8 cellular contexts compared by ENCODE assay signal in genomic region chr21:46229923-46230260, GRCh38. TPM values are rescaled to one million over a fixed set of nuclear protein-coding genes. Genes with fewer than 3 reads are reported as not detected.
A peak's percentile ranks its signal among the peaks of the same experiment; 100 is the strongest.
DNase-seq lines count a peak whose midpoint lies in the region; ATAC-seq and TF ChIP-seq lines count a peak whose summit lies in the region.

No MANE protein-coding gene starts in this region.

- H3K9ac ChIP-seq in HUES48 (ENCODE audit: low read depth, low read length) (no peak overlapping the region), muscle layer of colon (ENCODE audit: low read length) (no peak overlapping the region)

- POLR2A ChIA-PET in MCF 10A (lab: Yijun Ruan, JAX): interaction anchor here (0.9 to 1.8 kb wide), 7 partner anchors 11 to 88 kb away, joined by 3 to 9 read pairs (median 3); partner anchors contain the start of gene MCM3AP

- H3K4me3 ChIP-seq in ACC112 (ENCODE audit: low read depth, low read length) (peak overlapping the region; percentile 94), HUES48 (ENCODE audit: low read depth, low read length) (peak overlapping the region; percentile 70), muscle layer of colon (ENCODE audit: low read depth in 1 of 2, low read length in 2 of 2) (peak overlapping the region in 1 of 2 donors; percentile 46)

- BruUV-seq in MCF 10A (replicated peaks; lab: Mats Ljungman, UMichigan): TSS peak; percentile 19

- H3K9me3 ChIP-seq in HUES48 (ENCODE audit: control insufficient read depth, insufficient read depth, low read length) (peaks cover 24% of the 10 kb centered on the region), muscle layer of colon (ENCODE audit: low read length) (no peaks in the 10 kb centered on the region)

- H3K9me3 Mint-ChIP-seq in MCF 10A (ENCODE audit: unreplicated experiment): no peaks in the 10 kb centered on the region

- DNase-seq in MCF 10A (ENCODE audit: unreplicated experiment) (no peak), SIG-M5 treated with dmso at 0.1 percent for 504 hours (lab: John Stamatoyannopoulos, UW; ENCODE audit: unreplicated experiment) (no peak), MV-4-11 (lab: John Stamatoyannopoulos, UW) (no peak), globus pallidus (ENCODE audit: low spot score) (no peak)

- H3K4me1 ChIP-seq in ACC112 (ENCODE audit: control insufficient read depth, insufficient read depth, low read length, unreplicated experiment) (peaks cover 24% of the 10 kb centered on the region), HUES48 (ENCODE audit: control insufficient read depth, insufficient read depth, low read length) (peaks cover 13% of the 10 kb centered on the region; the same call in 1 of the 2 replicates), muscle layer of colon (ENCODE audit: insufficient read depth, low read length) (peaks cover 24% of the 10 kb centered on the region)

- intact Hi-C loops in MCF 10A (cut with micrococcal nuclease): no loop called here

- H3K36me3 Mint-ChIP-seq in MCF 10A (ENCODE audit: insufficient read depth, unreplicated experiment): peaks cover 26% of the 10 kb centered on the region

- peak overlapping the region; percentile 87 for H3K4me3 Mint-ChIP-seq in MCF 10A (ENCODE audit: unreplicated experiment)

- H2AFZ ChIP-seq in ACC112 (ENCODE audit: low read length, unreplicated experiment): no peak overlapping the region

- H3K79me2 ChIP-seq in ACC112 (ENCODE audit: control insufficient read depth, insufficient read depth, low read length, unreplicated experiment): peaks cover 26% of the 10 kb centered on the region

- H3K27me3 ChIP-seq in ACC112 (ENCODE audit: insufficient read depth, low read length) (no peaks in the 10 kb centered on the region), HUES48 (ENCODE audit: control insufficient read depth, insufficient read depth, low read length) (peaks cover 4% of the 10 kb centered on the region; the same call in 1 of the 2 replicates), muscle layer of colon (ENCODE audit: control insufficient read depth in 1 of 2, insufficient read depth in 2 of 2, low read length in 2 of 2) (no peaks in the 10 kb centered on the region)

- peaks cover 23% of the 10 kb centered on the region for H3K36me3 ChIP-seq in ACC112 (ENCODE audit: insufficient read depth, low read length)
- H3K36me3 ChIP-seq in HUES48 (ENCODE audit: control insufficient read depth, insufficient read depth, low read length): peaks cover 43% of the 10 kb centered on the region
- H3K36me3 ChIP-seq in muscle layer of colon (ENCODE audit: insufficient read depth, low read length): peaks cover 12% of the 10 kb centered on the region

- peak overlapping the region; percentile 61 for H3K27ac Mint-ChIP-seq in MCF 10A (ENCODE audit: low read depth, unreplicated experiment)

- CTCF ChIA-PET in MCF 10A (lab: Yijun Ruan, JAX): interaction anchor here (0.6 to 1.7 kb wide), 7 partner anchors 11 to 87 kb away, joined by 3 to 6 read pairs (median 4); no protein-coding TSS in a partner anchor

- TF ChIP-seq CTCF in MCF 10A (IDR thresholded peaks at IDR 0.05; ENCODE audit: unreplicated experiment): no peak

- H3K4me1 Mint-ChIP-seq in MCF 10A (ENCODE audit: insufficient read depth, unreplicated experiment): peaks cover 42% of the 10 kb centered on the region

- no peak for ATAC-seq in HG03342 (IDR thresholded peaks at IDR 0.05; ENCODE audit: unreplicated experiment)

- H3K27me3 Mint-ChIP-seq in MCF 10A (ENCODE audit: insufficient read depth, unreplicated experiment): no peaks in the 10 kb centered on the region

- no peak overlapping the region for H3K27ac ChIP-seq in ACC112 (ENCODE audit: low read depth, low read length)
- no peak overlapping the region for H3K27ac ChIP-seq in HUES48 (ENCODE audit: low read depth, low read length)
- peak overlapping the region; percentile 21 for H3K27ac ChIP-seq in muscle layer of colon (ENCODE audit: low read depth, low read length)

RNA-seq across cellular contexts. Expression of gene LSS, which starts 1.3 kb away (rescaled TPM):
- total RNA-seq in MCF 10A (2022): 45.5 and 47.5 TPM in 2 replicates

RNA-seq across cellular contexts. Expression of gene SPATC1L, which starts 45.6 kb away (rescaled TPM):
- total RNA-seq in MCF 10A (2022): 10.5 and 11.3 TPM in 2 replicates

RNA-seq across cellular contexts. Expression of gene MCM3AP, which starts 55.5 kb away (rescaled TPM):
- total RNA-seq in MCF 10A (2022): 118 and 128 TPM in 2 replicates

RNA-seq across cellular contexts. Expression of gene YBEY, which starts 56.2 kb away (rescaled TPM):
- total RNA-seq in MCF 10A (2022): 26.7 and 29.9 TPM in 2 replicates
